Comparison of ENCODE assay signal across 7 cellular contexts in genomic region chr21:46605759-46606426, GRCh38. TPM values are rescaled to one million over a fixed set of nuclear protein-coding genes. Genes with fewer than 3 reads are reported as not detected.
DNase-seq lines count a peak whose midpoint lies in the region; ATAC-seq and TF ChIP-seq lines count a peak whose summit lies in the region.

No MANE protein-coding gene starts in this region.

- no peaks in the 10 kb centered on the region for H3K27me3 ChIP-seq in left ventricle myocardium inferior (ENCODE audit: low read depth)

- intact Hi-C loops in left ventricle myocardium inferior (cut with micrococcal nuclease), result no loop called here

- no peak for TF ChIP-seq CTCF in left ventricle myocardium inferior (IDR thresholded peaks at IDR 0.05; ENCODE audit: borderline replicate concordance)

- H3K4me3 ChIP-seq in left ventricle myocardium inferior, result no peak overlapping the region

- peak; percentile 26 for DNase-seq in activated CD4-positive, alpha-beta T cell treated with anti-CD3 and anti-CD28 coated beads for 1 hour
- DNase-seq in left ventricle myocardium inferior (peak; percentile 37), NCI-H748 treated with DMSO at 0.1 percent for 48 hours (lab: John Stamatoyannopoulos, UW) (no peak), NCI-H2227 treated with DMSO at 0.1 percent for 48 hours (lab: John Stamatoyannopoulos, UW) (no peak), germinal center (ENCODE audit: low spot score) (no peak)
- peak in 4 of 6 experiments; percentile 17 to 45 (median 30) for DNase-seq in stimulated activated naive CD4-positive, alpha-beta T cell (lab: John Stamatoyannopoulos, UW)

- H3K27ac ChIP-seq in left ventricle myocardium inferior (replicated peaks), result peak overlapping the region; percentile 53

- H3K4me1 ChIP-seq in left ventricle myocardium inferior, result no peaks in the 10 kb centered on the region

- H3K9me3 ChIP-seq in left ventricle myocardium inferior (replicated peaks), result peaks cover 9% of the 10 kb centered on the region

- peak; percentile 59 for ATAC-seq in HG02884 (IDR thresholded peaks at IDR 0.05; ENCODE audit: unreplicated experiment)

- H3K36me3 ChIP-seq in left ventricle myocardium inferior, result no peaks in the 10 kb centered on the region

RNA-seq across cellular contexts. Expression of gene S100B, which starts 1.0 kb away (rescaled TPM):
- 2.8 TPM for total RNA-seq in left ventricle myocardium inferior

RNA-seq across cellular contexts. Expression of gene PRMT2, which starts 29.6 kb away (rescaled TPM):
- 56.4 TPM for total RNA-seq in left ventricle myocardium inferior

Comparison
In these comparisons a context has a peak if more than half of its experiments do, and no peak if none do; other contexts are left out.
1. DNase-seq: peak in activated CD4-positive, alpha-beta T cell treated with anti-CD3 and anti-CD28 coated beads for 1 hour (single experiment), left ventricle myocardium inferior (single experiment) and stimulated activated naive CD4-positive, alpha-beta T cell (4 of 6); none in NCI-H748 treated with DMSO at 0.1 percent for 48 hours (single experiment), NCI-H2227 treated with DMSO at 0.1 percent for 48 hours (single experiment) and germinal center (single experiment).